Comparison of ENCODE assay signal across 11 cellular contexts in the genomic region with DNA sequence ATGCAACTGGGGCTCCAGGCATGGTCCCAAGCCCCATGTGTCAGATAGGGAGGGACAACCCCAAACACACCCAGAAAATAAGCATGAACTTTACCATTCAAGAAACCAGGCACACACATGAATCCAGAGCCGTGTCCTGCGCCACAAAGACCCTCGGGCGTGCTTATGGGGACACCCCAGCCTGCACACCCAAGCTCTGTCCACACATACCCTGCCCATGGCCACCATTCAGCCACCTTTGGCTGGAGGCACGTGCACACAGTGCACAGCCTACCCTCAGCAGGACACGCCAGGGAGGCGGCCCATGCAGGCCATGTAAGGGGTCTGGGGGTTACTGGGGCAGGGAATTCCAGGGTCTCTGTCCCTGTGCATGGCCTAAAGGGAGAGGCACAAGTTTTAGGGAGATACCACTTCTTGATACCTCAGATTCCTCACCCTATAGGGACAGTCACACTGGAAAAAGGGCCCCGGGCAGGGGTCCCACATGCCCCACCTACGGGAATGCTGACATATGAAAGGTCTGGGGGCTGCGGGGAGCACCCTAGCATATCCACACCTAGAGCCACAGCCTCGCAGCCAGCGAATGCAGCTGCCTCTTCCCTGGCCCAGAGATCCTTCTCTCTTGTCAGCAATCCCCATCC. TPM values are rescaled to one million over a fixed set of nuclear protein-coding genes. Genes with fewer than 3 reads are reported as not detected.
A peak's percentile ranks its signal among the peaks of the same experiment; 100 is the strongest.
DNase-seq lines count a peak whose midpoint lies in the region; ATAC-seq and TF ChIP-seq lines count a peak whose summit lies in the region.
"Had no signal": no experiment of that assay in that cellular context is flagged by ENCODE, and none has a peak within 500 bp of the region (broad histone marks: within the 10 kb centered on the region; RNA-seq: fewer than 3 reads in every experiment).

No MANE protein-coding gene starts in this region.

- TF ChIP-seq POLR2A in NB4 (IDR thresholded peaks at IDR 0.05; ENCODE audit: extremely low read depth, insufficient read length) (no peak), thyroid gland (IDR thresholded peaks at IDR 0.05) (no peak)

- 78 to 83% methylated on average over 8 to 9 of the region's 12 CpGs for WGBS in thyroid gland, 2 donors

- peak overlapping the region; percentile 66 to 86 for H3K9ac ChIP-seq in mucosa of rectum (ENCODE audit: low read depth in 1 of 2, low read length in 2 of 2)

- no peaks in the 10 kb centered on the region for H3K36me3 ChIP-seq in mucosa of rectum (ENCODE audit: control insufficient read depth in 2 of 2, insufficient read depth in 2 of 2, low read length in 2 of 2)
- H3K36me3 ChIP-seq in thyroid gland = no peaks in the 10 kb centered on the region

- peak overlapping the region; percentile 88 for H3K27ac ChIP-seq in epithelial cell of prostate
- H3K27ac ChIP-seq in mucosa of rectum (ENCODE audit: low read depth in 2 of 2, low read length in 2 of 2) = peak overlapping the region; percentile 96 to 99
- peak overlapping the region; percentile 93 to 98 (median 98) for H3K27ac ChIP-seq in thyroid gland

- H3K27me3 ChIP-seq in mucosa of rectum (ENCODE audit: control insufficient read depth in 2 of 2, insufficient read depth in 2 of 2, low read length in 2 of 2) (no peaks in the 10 kb centered on the region), thyroid gland (no peaks in the 10 kb centered on the region)

- DNase-seq in NB4 (ENCODE audit: low read depth) (no peak), epithelial cell of prostate (ENCODE audit: low read depth, low spot score) (no peak), thyroid gland (no peak), nucleus accumbens (lab: John Stamatoyannopoulos, UW) (no peak), GM13977 (ENCODE audit: low spot score) (no peak), NCI-H2029 (lab: John Stamatoyannopoulos, UW) (no peak)
- DNase-seq: effector CD8-positive, alpha-beta T cell; NCI-H510A treated with DMSO at 0.1 percent for 48 hours; T-helper 1 cell had no signal

- H3K4me1 ChIP-seq in mucosa of rectum (ENCODE audit: control insufficient read depth in 2 of 2, insufficient read depth in 2 of 2, low read length in 2 of 2) = peaks cover 45 to 71% of the 10 kb centered on the region in 2 donors
- peaks cover 44 to 66% of the 10 kb centered on the region in 2 donors for H3K4me1 ChIP-seq in thyroid gland

- TF ChIP-seq CTCF in NB4 (IDR thresholded peaks at IDR 0.05; ENCODE audit: low read depth, low read length) (no peak), thyroid gland (IDR thresholded peaks at IDR 0.05) (no peak), GM13977 (IDR thresholded peaks at IDR 0.05; ENCODE audit: extremely low read depth, insufficient read depth, missing control alignments) (no peak)

- in situ Hi-C loops in GM13977 (cut with MboI; ENCODE audit: low pct_unique_long_range_greater_than_20kb, low sequenced_read_pairs, unreplicated experiment) = no loop called here

- H3K4me3 ChIP-seq in NB4 (ENCODE audit: low read depth, low read length) (peak overlapping the region; percentile 26), mucosa of rectum (ENCODE audit: low read length in 2 of 2) (peak overlapping the region; percentile 51 to 62), thyroid gland (replicated peaks in 1 of 3) (peak overlapping the region in 1 of 3 donors; percentile 3)

- ATAC-seq in GM19397 (IDR thresholded peaks at IDR 0.05; ENCODE audit: unreplicated experiment) = no peak

- H3K9me3 ChIP-seq in mucosa of rectum (ENCODE audit: control insufficient read depth in 2 of 2, low read length in 2 of 2) (no peaks in the 10 kb centered on the region), thyroid gland (no peaks in the 10 kb centered on the region)

- intact Hi-C loops in thyroid gland (cut with DNase I) = no loop called here

RNA-seq across cellular contexts. Expression of a gene that starts 20.6 kb away (rescaled TPM):
- 10 to 100 TPM; 75.4 to 90.1 (median 87.9) TPM for total RNA-seq in thyroid gland
